Comparison of ENCODE assay signal across 14 cellular contexts in genomic region chr15:76140069-76140454, GRCh38.
A peak's percentile ranks its signal among the peaks of the same experiment; 100 is the strongest.
DNase-seq lines count a peak whose midpoint lies in the region; ATAC-seq, FAIRE-seq and TF ChIP-seq lines count a peak whose summit lies in the region.
"Had no signal": no experiment of that assay in that cellular context is flagged by ENCODE, and none has a peak within 500 bp of the region (broad histone marks: within the 10 kb centered on the region; RNA-seq: fewer than 3 reads in every experiment).

No MANE protein-coding gene starts in this region.

- no peak for TF ChIP-seq RAD21 in IMR-90 (IDR thresholded peaks at IDR 0.05; ENCODE audit: low read length)

- no peak overlapping the region for H3K18ac ChIP-seq in IMR-90 (ENCODE audit: low read depth, low read length)
- no peak overlapping the region for H3K18ac ChIP-seq in mesenchymal stem cell (ENCODE audit: low read depth in 1 of 2, low read length in 2 of 2)

- H2BK12ac ChIP-seq in mesenchymal stem cell (ENCODE audit: low read length in 2 of 2): no peak overlapping the region

- no peaks in the 10 kb centered on the region for H3K9me3 Mint-ChIP-seq in CD14-positive monocyte
- H3K9me3 Mint-ChIP-seq in CD8-positive, alpha-beta T cell: no peaks in the 10 kb centered on the region
- H3K9me3 Mint-ChIP-seq in type B pancreatic cell: no peaks in the 10 kb centered on the region
- H3K9me3 Mint-ChIP-seq: activated naive CD8-positive, alpha-beta T cell treated with anti-CD3 and anti-CD28 coated beads, Interleukin-2, amount 10 ng/mL, durations not matched to agents 7 days and 5 days; dendritic cell treated with granulocyte-macrophage colony-stimulating factor and Interleukin-4, amounts not matched to agents 40 ng/mL and 50 ng/mL, for 4 days; stimulated activated naive CD8-positive, alpha-beta T cell treated with anti-CD3 and anti-CD28 coated beads, Interleukin-15, amount 100 ng/mL, for 72 hours had no signal

- no peak overlapping the region for H3K27ac ChIP-seq in IMR-90 (ENCODE audit: insufficient read depth, low read length)
- H3K27ac ChIP-seq in endothelial cell of umbilical vein (ENCODE audit: insufficient read depth, low read depth, low read length): no peak overlapping the region
- no peak overlapping the region for H3K27ac ChIP-seq in mesenchymal stem cell (ENCODE audit: low read length, poor library complexity, severe bottlenecking)
- no peak overlapping the region for H3K27ac ChIP-seq in CD8-positive, alpha-beta T cell (ENCODE audit: low read depth, low read length)
- H3K27ac ChIP-seq: psoas muscle, SJCRH30 had no signal

- H3K27me3 ChIP-seq in IMR-90 (ENCODE audit: control insufficient read depth, insufficient read depth, low read length): peaks cover 51% of the 10 kb centered on the region
- H3K27me3 ChIP-seq in endothelial cell of umbilical vein (ENCODE audit: control insufficient read depth in 2 of 2, insufficient read depth in 2 of 2, low read length in 2 of 2): peaks cover 0 to 10% of the 10 kb centered on the region in 2 experiments
- H3K27me3 ChIP-seq in mesenchymal stem cell (ENCODE audit: control insufficient read depth in 1 of 2, insufficient read depth in 1 of 2, low read length in 2 of 2): peaks cover 30 to 66% of the 10 kb centered on the region in 2 experiments
- H3K27me3 ChIP-seq in CD8-positive, alpha-beta T cell (ENCODE audit: insufficient read depth, low read length): no peaks in the 10 kb centered on the region

- H3K79me1 ChIP-seq in IMR-90 (ENCODE audit: low read depth in 1 of 2, low read length in 2 of 2) (no peaks in the 10 kb centered on the region), mesenchymal stem cell (replicated peaks; ENCODE audit: low read length, poor library complexity, severe bottlenecking) (no peaks in the 10 kb centered on the region)

- H2BK15ac ChIP-seq in IMR-90 (ENCODE audit: low read depth, low read length) (no peak overlapping the region), mesenchymal stem cell (ENCODE audit: low read depth, poor library complexity, severe bottlenecking) (no peak overlapping the region)

- H2BK20ac ChIP-seq in IMR-90 (ENCODE audit: low read depth, low read length): no peak overlapping the region

- dilution Hi-C loops in IMR-90 (cut with HindIII; ENCODE audit: low sequenced_read_pairs, unreplicated experiment) (no loop called here), endothelial cell of umbilical vein (cut with MboI; ENCODE audit: extremely low pct_ligation_motif_present, low sequenced_read_pairs) (no loop called here)

- peaks cover 2 to 8% (median 4%) of the 10 kb centered on the region in 3 donors for H3K27me3 Mint-ChIP-seq in CD14-positive monocyte (ENCODE audit: low read depth in 3 of 3)
- peaks cover 33% of the 10 kb centered on the region for H3K27me3 Mint-ChIP-seq in CD8-positive, alpha-beta T cell (ENCODE audit: low read depth)
- H3K27me3 Mint-ChIP-seq in type B pancreatic cell: peaks cover 15% of the 10 kb centered on the region

- no peak overlapping the region for H3K14ac ChIP-seq in IMR-90 (replicated peaks; ENCODE audit: low read depth, low read length)
- no peak overlapping the region for H3K14ac ChIP-seq in mesenchymal stem cell (ENCODE audit: low read length in 2 of 2)

- H3K56ac ChIP-seq in IMR-90 (ENCODE audit: extremely low read depth, insufficient read depth, low read length): no peak overlapping the region

- no peak overlapping the region for H4K5ac ChIP-seq in IMR-90 (ENCODE audit: low read depth, low read length)

- H3K9me3 ChIP-seq in IMR-90 (ENCODE audit: control insufficient read depth, insufficient read depth, low read length) (no peaks in the 10 kb centered on the region), endothelial cell of umbilical vein (replicated peaks; ENCODE audit: control insufficient read depth, insufficient read depth, low read length) (no peaks in the 10 kb centered on the region), mesenchymal stem cell (ENCODE audit: control insufficient read depth, low read length) (no peaks in the 10 kb centered on the region)
- H3K9me3 ChIP-seq in CD8-positive, alpha-beta T cell (ENCODE audit: low read length): no peaks in the 10 kb centered on the region
- H3K9me3 ChIP-seq: psoas muscle, SJCRH30 had no signal

- POLR2A ChIA-PET in IMR-90 (lab: Charles Lee; ENCODE audit: unreplicated experiment) (no interaction called here), endothelial cell of umbilical vein (lab: Charles Lee) (no interaction called here)
- POLR2A ChIA-PET in CD8-positive, alpha-beta T cell (lab: Charles Lee): no interaction called here

- H4K20me1 ChIP-seq in IMR-90 (ENCODE audit: insufficient read depth, low read length) (no peaks in the 10 kb centered on the region), endothelial cell of umbilical vein (replicated peaks; ENCODE audit: control insufficient read depth, extremely low read depth, insufficient read depth, low read length) (no peaks in the 10 kb centered on the region)

- H2AK5ac ChIP-seq in IMR-90 (ENCODE audit: low read depth, low read length) (no peak overlapping the region), mesenchymal stem cell (ENCODE audit: low read length, severe bottlenecking) (no peak overlapping the region)

- H2BK5ac ChIP-seq in IMR-90 (ENCODE audit: low read depth, low read length, poor library complexity, severe bottlenecking) (no peak overlapping the region), mesenchymal stem cell (ENCODE audit: low read depth, low read length, poor library complexity, severe bottlenecking) (no peak overlapping the region)

- CTCF ChIA-PET in IMR-90 (lab: Yijun Ruan, JAX) (interaction anchor here (0.6 to 2.2 kb wide), 13 partner anchors 8 to 717 kb away, joined by 3 to 29 read pairs (median 4); partner anchors contain the start of genes NRG4 and TMEM266), endothelial cell of umbilical vein (lab: Charles Lee) (interaction anchor here (0.7 to 5.9 kb wide), 30 partner anchors 9 to 726 kb away, joined by 3 to 183 read pairs (median 5); partner anchors contain the start of gene TMEM266)
- CTCF ChIA-PET in CD8-positive, alpha-beta T cell (lab: Charles Lee): interaction anchor here (0.7 to 4.7 kb wide), 19 partner anchors 8 to 560 kb away, joined by 3 to 47 read pairs (median 4); partner anchors contain the start of gene TMEM266

- 80% methylated on average over 1 of the region's 14 CpGs; no CpG with 5 or more reads in 1 of the 2 experiments for WGBS in IMR-90 (ENCODE audit: extremely low coverage in 2 of 2, insufficient read length in 1 of 2), 2 experiments
- WGBS in mesenchymal stem cell: 39% methylated on average over 14 of the region's 14 CpGs

- H2BK120ac ChIP-seq in IMR-90 (ENCODE audit: low read depth, low read length) (no peak overlapping the region), mesenchymal stem cell (ENCODE audit: low read depth, low read length) (no peak overlapping the region)

- TF ChIP-seq CTCF in CD14-positive monocyte (IDR thresholded peaks at IDR 0.05): no peak
- TF ChIP-seq CTCF in IMR-90 (conservative IDR thresholded peaks at IDR 0.05; ENCODE audit: low read depth, low read length): no peak
- no peak for TF ChIP-seq CTCF in endothelial cell of umbilical vein (IDR thresholded peaks at IDR 0.05; ENCODE audit: extremely low read depth in 1 of 2, insufficient read depth in 1 of 2, low read depth in 1 of 2, low read length in 2 of 2)
- no peak for TF ChIP-seq CTCF in CD8-positive, alpha-beta T cell (IDR thresholded peaks at IDR 0.05)
- TF ChIP-seq CTCF in type B pancreatic cell (conservative IDR thresholded peaks at IDR 0.05): no peak

- H3K36me3 Mint-ChIP-seq in CD14-positive monocyte (no peaks in the 10 kb centered on the region), type B pancreatic cell (no peaks in the 10 kb centered on the region)
- no peaks in the 10 kb centered on the region for H3K36me3 Mint-ChIP-seq in CD8-positive, alpha-beta T cell
- H3K36me3 Mint-ChIP-seq: activated naive CD8-positive, alpha-beta T cell treated with anti-CD3 and anti-CD28 coated beads, Interleukin-2, amount 10 ng/mL, durations not matched to agents 7 days and 5 days had no signal

- H3K4me1 ChIP-seq in IMR-90 (ENCODE audit: control insufficient read depth, insufficient read depth, low read length) (no peaks in the 10 kb centered on the region), endothelial cell of umbilical vein (ENCODE audit: control insufficient read depth, extremely low read depth, insufficient read depth, low read length) (peaks cover 10% of the 10 kb centered on the region), mesenchymal stem cell (ENCODE audit: control insufficient read depth, insufficient read depth, low read depth, low read length) (peaks cover 6% of the 10 kb centered on the region)
- H3K4me1 ChIP-seq in CD8-positive, alpha-beta T cell (ENCODE audit: insufficient read depth, low read length): peaks cover 5% of the 10 kb centered on the region
- H3K4me1 ChIP-seq: SJCRH30 had no signal

- H3K4me3 Mint-ChIP-seq in CD14-positive monocyte (peak overlapping the region; percentile 39 to 62), type B pancreatic cell (no peak overlapping the region)
- H3K4me3 Mint-ChIP-seq in CD8-positive, alpha-beta T cell: no peak overlapping the region
- H3K4me3 Mint-ChIP-seq: activated naive CD8-positive, alpha-beta T cell treated with anti-CD3 and anti-CD28 coated beads, Interleukin-2, amount 10 ng/mL, durations not matched to agents 7 days and 5 days; dendritic cell treated with granulocyte-macrophage colony-stimulating factor and Interleukin-4, amounts not matched to agents 40 ng/mL and 50 ng/mL, for 4 days; stimulated activated naive CD8-positive, alpha-beta T cell treated with anti-CD3 and anti-CD28 coated beads, Interleukin-15, amount 100 ng/mL, for 72 hours had no signal

- H3K4ac ChIP-seq in IMR-90 (ENCODE audit: low read depth, low read length) (no peak overlapping the region), mesenchymal stem cell (ENCODE audit: low read depth in 1 of 2, low read length in 2 of 2) (no peak overlapping the region)

- H3K27ac Mint-ChIP-seq in CD14-positive monocyte (no peak overlapping the region), type B pancreatic cell (no peak overlapping the region)
- H3K27ac Mint-ChIP-seq in CD8-positive, alpha-beta T cell: no peak overlapping the region
- H3K27ac Mint-ChIP-seq: activated naive CD8-positive, alpha-beta T cell treated with anti-CD3 and anti-CD28 coated beads, Interleukin-2, amount 10 ng/mL, durations not matched to agents 7 days and 5 days; dendritic cell treated with granulocyte-macrophage colony-stimulating factor and Interleukin-4, amounts not matched to agents 40 ng/mL and 50 ng/mL, for 4 days; stimulated activated naive CD8-positive, alpha-beta T cell treated with anti-CD3 and anti-CD28 coated beads, Interleukin-15, amount 100 ng/mL, for 72 hours had no signal

- H3K4me3 ChIP-seq in IMR-90 (ENCODE audit: insufficient read depth, low read depth, low read length) (no peak overlapping the region), endothelial cell of umbilical vein (replicated peaks in 1 of 3; ENCODE audit: insufficient read depth in 1 of 3, low read depth in 1 of 3, low read length in 3 of 3) (peak overlapping the region in 1 of 3 experiments; percentile 0), mesenchymal stem cell (ENCODE audit: insufficient read depth in 1 of 2, low read depth in 1 of 2, low read length in 2 of 2) (peak overlapping the region in 1 of 2 experiments; percentile 51)
- H3K4me3 ChIP-seq in CD8-positive, alpha-beta T cell (ENCODE audit: low read depth, low read length): no peak overlapping the region
- H3K4me3 ChIP-seq: psoas muscle, SJCRH30 had no signal

- no peak overlapping the region for H3K4me2 ChIP-seq in IMR-90 (ENCODE audit: low read depth, low read length)
- peak overlapping the region; percentile 73 for H3K4me2 ChIP-seq in endothelial cell of umbilical vein (ENCODE audit: insufficient read depth, low read length)
- H3K4me2 ChIP-seq in mesenchymal stem cell (ENCODE audit: low read length, poor library complexity, severe bottlenecking): peak overlapping the region; percentile 27

- H4K8ac ChIP-seq in IMR-90 (ENCODE audit: low read depth in 2 of 2, low read length in 2 of 2) (no peak overlapping the region), mesenchymal stem cell (ENCODE audit: low read length) (no peak overlapping the region)

- H3K36me3 ChIP-seq in IMR-90 (ENCODE audit: control insufficient read depth, insufficient read depth, low read length) (no peaks in the 10 kb centered on the region), endothelial cell of umbilical vein (ENCODE audit: control insufficient read depth in 2 of 2, extremely low read depth in 1 of 2, insufficient read depth in 2 of 2, low read length in 2 of 2) (no peaks in the 10 kb centered on the region), mesenchymal stem cell (ENCODE audit: control insufficient read depth in 1 of 2, insufficient read depth in 2 of 2, low read depth in 1 of 2, low read length in 2 of 2) (no peaks in the 10 kb centered on the region)
- H3K36me3 ChIP-seq in CD8-positive, alpha-beta T cell (ENCODE audit: insufficient read depth, low read length): no peaks in the 10 kb centered on the region
- H3K36me3 ChIP-seq: SJCRH30 had no signal

- H3K23ac ChIP-seq in IMR-90 (ENCODE audit: low read depth, low read length) (no peak overlapping the region), mesenchymal stem cell (ENCODE audit: low read length in 2 of 2) (no peak overlapping the region)

- FAIRE-seq in endothelial cell of umbilical vein (lab: Jason Lieb, UNC): peak; percentile 88
- FAIRE-seq: frontal cortex had no signal

- H3K79me2 ChIP-seq in endothelial cell of umbilical vein (ENCODE audit: control insufficient read depth, insufficient read depth, low read length): no peaks in the 10 kb centered on the region

- H3K9ac ChIP-seq in IMR-90 (ENCODE audit: low read depth, low read length) (no peak overlapping the region), endothelial cell of umbilical vein (replicated peaks; ENCODE audit: extremely low read depth, insufficient read depth, low read length) (peak overlapping the region; percentile 14), mesenchymal stem cell (ENCODE audit: low read length) (peak overlapping the region; percentile 43)

- no peak for DNase-seq in CD14-positive monocyte (ENCODE audit: low spot score)
- no peak for DNase-seq in IMR-90
- peak; percentile 52 for DNase-seq in endothelial cell of umbilical vein (ENCODE audit: low read depth, low spot score)
- peak; percentile 1 for DNase-seq in mesenchymal stem cell
- DNase-seq in MV-4-11 (lab: John Stamatoyannopoulos, UW): no peak
- DNase-seq in NCI-H1694 (lab: John Stamatoyannopoulos, UW): no peak
- DNase-seq in CD8-positive, alpha-beta T cell: no peak
- no peak for DNase-seq in type B pancreatic cell (ENCODE audit: extremely low spot score, unreplicated experiment)

- no peak for ATAC-seq in IMR-90 (ENCODE audit: low read depth)
- ATAC-seq in CD8-positive, alpha-beta T cell: no peak

- TF ChIP-seq POLR2A in IMR-90 (IDR thresholded peaks at IDR 0.05; ENCODE audit: low read depth, low read length) (no peak), endothelial cell of umbilical vein (IDR thresholded peaks at IDR 0.05; ENCODE audit: low read depth, low read length) (no peak)

- H4K91ac ChIP-seq in IMR-90 (ENCODE audit: insufficient read depth, low read depth, low read length) (no peak overlapping the region), mesenchymal stem cell (ENCODE audit: low read length) (no peak overlapping the region)

- H3K4me1 Mint-ChIP-seq in CD14-positive monocyte: peaks cover 23% of the 10 kb centered on the region
- H3K4me1 Mint-ChIP-seq in CD8-positive, alpha-beta T cell (ENCODE audit: low read depth): peaks cover 1% of the 10 kb centered on the region
- no peaks in the 10 kb centered on the region for H3K4me1 Mint-ChIP-seq in type B pancreatic cell (ENCODE audit: unreplicated experiment)

- H3K9me1 ChIP-seq in IMR-90 (ENCODE audit: insufficient read depth, low read length) (no peaks in the 10 kb centered on the region), endothelial cell of umbilical vein (replicated peaks; ENCODE audit: control insufficient read depth, extremely low read depth, insufficient read depth, low read length) (no peaks in the 10 kb centered on the region)

- H2AK9ac ChIP-seq in IMR-90 (replicated peaks; ENCODE audit: low read depth, low read length, poor library complexity): no peak overlapping the region

- BruUV-seq in IMR-90 (replicated peaks; lab: Mats Ljungman, UMichigan) (no TSS peak), endothelial cell of umbilical vein (replicated peaks; lab: Mats Ljungman, UMichigan) (no TSS peak)

- in situ Hi-C loops in IMR-90 (cut with MboI; ENCODE audit: low sequenced_read_pairs): loop anchor here (10.0 kb wide), 1 partner anchor 325 kb away; no protein-coding TSS in a partner anchor

- H2AFZ ChIP-seq in IMR-90 (replicated peaks; ENCODE audit: low read length, poor library complexity): peak overlapping the region; percentile 69
- H2AFZ ChIP-seq in endothelial cell of umbilical vein (ENCODE audit: low read depth, low read length): peak overlapping the region; percentile 85
- no peak overlapping the region for H2AFZ ChIP-seq in mesenchymal stem cell (ENCODE audit: low read depth, low read length)

- intact Hi-C loops in CD14-positive monocyte (cut with micrococcal nuclease): no loop called here
- intact Hi-C loops in IMR-90 (cut with micrococcal nuclease): no loop called here
- intact Hi-C loops in endothelial cell of umbilical vein (cut with micrococcal nuclease): loop anchor here (10.0 kb wide), 1 partner anchor 215 kb away; no protein-coding TSS in a partner anchor
- intact Hi-C loops in CD8-positive, alpha-beta T cell (cut with DNase I, micrococcal nuclease): no loop called here

Comparison
In these comparisons a context has a peak if more than half of its experiments do, and no peak if none do; other contexts are left out.
1. DNase-seq: peak in endothelial cell of umbilical vein (single experiment) and mesenchymal stem cell (single experiment); none in CD14-positive monocyte (single experiment), IMR-90 (single experiment), MV-4-11 (single experiment), NCI-H1694 (single experiment), CD8-positive, alpha-beta T cell (0 of 7) and type B pancreatic cell (single experiment).
2. H3K4me3 Mint-ChIP-seq: peak in CD14-positive monocyte (2 of 2); none in CD8-positive, alpha-beta T cell (single experiment) and type B pancreatic cell (single experiment).